In genomic region chr5:172886974-172887491, GRCh38 we compare ENCODE assay signal across 9 cellular contexts. TPM values are rescaled to one million over a fixed set of nuclear protein-coding genes. Genes with fewer than 3 reads are reported as not detected.
DNase-seq lines count a peak whose midpoint lies in the region; ATAC-seq and TF ChIP-seq lines count a peak whose summit lies in the region.
"Had no signal": no experiment of that assay in that cellular context is flagged by ENCODE, and none has a peak within 500 bp of the region (broad histone marks: within the 10 kb centered on the region; RNA-seq: fewer than 3 reads in every experiment).

No MANE protein-coding gene starts in this region.

- 30 to 42% methylated on average over 5 to 12 of the region's 17 CpGs for WGBS in gastroesophageal sphincter (ENCODE audit: low coverage in 1 of 2), 2 donors

- peak; percentile 60 to 61 for TF ChIP-seq POLR2A in gastroesophageal sphincter (IDR thresholded peaks at IDR 0.05)

- H3K4me2 ChIP-seq in osteoblast (ENCODE audit: insufficient read depth, low read length), result peak overlapping the region; percentile 18

- DNase-seq in AML-193 (lab: John Stamatoyannopoulos, UW), result peak; percentile 93 to 96
- DNase-seq in T1000 (lab: John Stamatoyannopoulos, UW), result peak; percentile 69
- no peak for DNase-seq in osteoblast (ENCODE audit: insufficient read length, low spot score, missing footprints)
- no peak for DNase-seq in NCI-H187 treated with DMSO at 0.1 percent for 48 hours (lab: John Stamatoyannopoulos, UW)
- DNase-seq: central memory CD4-positive, alpha-beta T cell had no signal

- no peaks in the 10 kb centered on the region for H3K9me3 ChIP-seq in gastroesophageal sphincter
- no peaks in the 10 kb centered on the region for H3K9me3 ChIP-seq in osteoblast (ENCODE audit: low read depth, low read length)

- no peaks in the 10 kb centered on the region for H4K20me1 ChIP-seq in osteoblast (ENCODE audit: insufficient read depth, low read length)

- TF ChIP-seq EP300 in gastroesophageal sphincter (IDR thresholded peaks at IDR 0.05), result peak; percentile 79

- H3K27ac ChIP-seq in gastroesophageal sphincter (peak overlapping the region; percentile 93 to 96 (median 95)), osteoblast (ENCODE audit: low read depth, low read length) (peak overlapping the region; percentile 91)

- H3K27me3 ChIP-seq in gastroesophageal sphincter (no peaks in the 10 kb centered on the region), osteoblast (ENCODE audit: insufficient read depth, low read length) (no peaks in the 10 kb centered on the region)

- H3K4me3 ChIP-seq in gastroesophageal sphincter, result peak overlapping the region in 1 of 2 donors; percentile 31
- no peak overlapping the region for H3K4me3 ChIP-seq in osteoblast (ENCODE audit: insufficient read depth, low read length)

- H3K36me3 ChIP-seq in gastroesophageal sphincter (peaks cover 0 to 15% of the 10 kb centered on the region in 2 donors), osteoblast (ENCODE audit: insufficient read depth, low read length) (peaks cover 41% of the 10 kb centered on the region)

- TF ChIP-seq CTCF in gastroesophageal sphincter (IDR thresholded peaks at IDR 0.05) (no peak), osteoblast (IDR thresholded peaks at IDR 0.05; ENCODE audit: extremely low read depth, low read depth, low read length) (no peak)

- H3K79me2 ChIP-seq in osteoblast (ENCODE audit: insufficient read depth, low read length), result peaks cover 61% of the 10 kb centered on the region

- no peak overlapping the region for H2AFZ ChIP-seq in osteoblast (ENCODE audit: low read length)

- H3K4me1 ChIP-seq in gastroesophageal sphincter (peaks cover 12 to 75% (median 38%) of the 10 kb centered on the region in 3 donors), osteoblast (ENCODE audit: insufficient read depth, low read length) (peaks cover 26% of the 10 kb centered on the region)

- ATAC-seq in gastroesophageal sphincter (peak; percentile 89), GM18520 (IDR thresholded peaks at IDR 0.05; ENCODE audit: unreplicated experiment) (no peak), HG02588 (IDR thresholded peaks at IDR 0.05; ENCODE audit: unreplicated experiment) (no peak), GM18519 (IDR thresholded peaks at IDR 0.05; ENCODE audit: low FRiP score, unreplicated experiment) (no peak)

RNA-seq across cellular contexts. Expression of gene ERGIC1, which starts 53.0 kb away (rescaled TPM):
- total RNA-seq in gastroesophageal sphincter (100 to 1,000 TPM; 116 to 172 (median 144) TPM), osteoblast (109 and 128 TPM in 2 replicates)

Comparison
In these comparisons a context has a peak if more than half of its experiments do, and no peak if none do; other contexts are left out.
1. DNase-seq: peak in AML-193 (2 of 2) and T1000 (single experiment); none in osteoblast (single experiment) and NCI-H187 treated with DMSO at 0.1 percent for 48 hours (single experiment).